Comparison of ENCODE assay signal across 12 cellular contexts in the genomic region with DNA sequence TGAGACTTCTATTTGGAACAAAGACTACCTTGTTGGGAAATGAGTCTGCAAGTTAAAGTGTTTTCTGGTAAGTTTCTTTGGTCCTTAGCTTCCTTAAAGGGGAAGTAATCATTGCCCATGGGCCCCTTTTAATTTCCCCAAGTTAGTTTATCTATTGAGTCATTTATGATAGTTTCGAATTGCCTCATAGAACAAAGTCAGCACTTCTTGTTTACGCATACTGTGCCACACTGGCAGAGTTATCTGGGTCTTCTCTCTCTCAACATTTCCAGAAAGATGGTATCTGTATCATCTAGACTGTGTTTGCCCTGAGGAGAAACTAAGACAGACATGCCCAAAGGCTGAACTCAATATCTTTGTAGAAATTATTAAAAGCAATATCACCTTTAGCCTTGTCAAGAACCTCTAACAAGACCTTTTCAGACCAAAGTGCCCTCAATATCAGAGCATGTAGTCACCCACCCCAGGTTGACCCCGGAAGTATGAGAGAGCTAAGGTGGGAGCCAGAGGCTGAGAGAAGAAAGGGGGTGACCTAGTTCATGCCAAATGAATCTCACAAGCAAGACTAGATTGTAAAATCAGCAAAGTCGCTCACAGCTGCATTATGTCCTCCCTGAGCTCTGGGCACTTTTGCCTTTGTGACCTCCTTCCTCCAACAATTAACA. TPM values are rescaled to one million over a fixed set of nuclear protein-coding genes. Genes with fewer than 3 reads are reported as not detected.
A peak's percentile ranks its signal among the peaks of the same experiment; 100 is the strongest.
DNase-seq lines count a peak whose midpoint lies in the region; ATAC-seq and TF ChIP-seq lines count a peak whose summit lies in the region.
"Had no signal": no experiment of that assay in that cellular context is flagged by ENCODE, and none has a peak within 500 bp of the region (broad histone marks: within the 10 kb centered on the region; RNA-seq: fewer than 3 reads in every experiment).

No MANE protein-coding gene starts in this region.

- H3K4me3 ChIP-seq in left lung: no peak overlapping the region
- H3K4me3 ChIP-seq in neuronal stem cell (ENCODE audit: low read length in 2 of 2): no peak overlapping the region
- H3K4me3 ChIP-seq in coronary artery: no peak overlapping the region
- H3K4me3 ChIP-seq: adrenal gland had no signal

- H3K18ac ChIP-seq in neuronal stem cell (ENCODE audit: low read length): no peak overlapping the region

- no peak overlapping the region for H3K4me2 ChIP-seq in neuronal stem cell (ENCODE audit: insufficient read depth, low read length, poor library complexity, severe bottlenecking)

- DNase-seq in left lung: no peak
- no peak for DNase-seq in neuronal stem cell (ENCODE audit: low spot score)
- no peak for DNase-seq in NCI-H2227 (lab: John Stamatoyannopoulos, UW; ENCODE audit: unreplicated experiment)
- DNase-seq in ecto neural progenitor cell (ENCODE audit: low spot score): no peak
- DNase-seq in coronary artery (ENCODE audit: low spot score): no peak
- DNase-seq: NCI-H1092 had no signal

- TF ChIP-seq CTCF in left lung (IDR thresholded peaks at IDR 0.05): no peak
- TF ChIP-seq CTCF in coronary artery (IDR thresholded peaks at IDR 0.05): no peak

- no peaks in the 10 kb centered on the region for H3K27me3 ChIP-seq in left lung
- no peaks in the 10 kb centered on the region for H3K27me3 ChIP-seq in neuronal stem cell (ENCODE audit: control insufficient read depth in 3 of 3, insufficient read depth in 3 of 3, low read depth in 1 of 3, low read length in 3 of 3)
- H3K27me3 ChIP-seq: adrenal gland had no signal

- no peak overlapping the region for H4K8ac ChIP-seq in neuronal stem cell (ENCODE audit: low read depth, low read length)

- intact Hi-C loops in left lung (cut with DNase I): no loop called here

- H3K79me1 ChIP-seq in neuronal stem cell (ENCODE audit: low read depth, low read length): no peaks in the 10 kb centered on the region

- no peak overlapping the region for H3K9ac ChIP-seq in neuronal stem cell (ENCODE audit: low read depth, low read length, poor library complexity)

- H3K36me3 ChIP-seq in left lung (no peaks in the 10 kb centered on the region), neuronal stem cell (replicated peaks in 1 of 2; ENCODE audit: control insufficient read depth in 2 of 2, insufficient read depth in 2 of 2, low read length in 2 of 2) (no peaks in the 10 kb centered on the region)
- H3K36me3 ChIP-seq: adrenal gland had no signal

- no peak overlapping the region for H2AFZ ChIP-seq in neuronal stem cell (ENCODE audit: low read length)

- no peak overlapping the region for H4K91ac ChIP-seq in neuronal stem cell (ENCODE audit: low read depth, low read length, poor library complexity)

- H3K9me3 ChIP-seq in left lung (no peaks in the 10 kb centered on the region), neuronal stem cell (replicated peaks in 1 of 2; ENCODE audit: control insufficient read depth in 2 of 2, insufficient read depth in 1 of 2, low read depth in 1 of 2, low read length in 2 of 2) (no peaks in the 10 kb centered on the region)
- H3K9me3 ChIP-seq: adrenal gland had no signal

- no CpG with 5 or more reads among the region's 4 CpGs for WGBS in neuronal stem cell (ENCODE audit: extremely low coverage in 2 of 2, insufficient read length in 2 of 2, insufficient replicate concordance in 1 of 2), 2 donors

- H3K4me1 ChIP-seq in left lung (peaks cover 0 to 22% of the 10 kb centered on the region in 2 donors), neuronal stem cell (ENCODE audit: control insufficient read depth in 2 of 2, insufficient read depth in 1 of 2, low read depth in 1 of 2, low read length in 2 of 2) (peaks cover 0 to 2% of the 10 kb centered on the region in 2 donors)
- H3K4me1 ChIP-seq: adrenal gland had no signal

- peak; percentile 93 for ATAC-seq in GM18502 (IDR thresholded peaks at IDR 0.05; ENCODE audit: poor library complexity, unreplicated experiment)
- ATAC-seq in GM21576 (IDR thresholded peaks at IDR 0.05; ENCODE audit: unreplicated experiment): peak; percentile 72
- peak; percentile 60 for ATAC-seq in HG03571 (IDR thresholded peaks at IDR 0.05; ENCODE audit: unreplicated experiment)
- ATAC-seq in left lung: peak; percentile 50

- no peak overlapping the region for H2BK5ac ChIP-seq in neuronal stem cell (ENCODE audit: low read length)

- H3K27ac ChIP-seq in left lung (peak overlapping the region in 1 of 2 donors; percentile 73), neuronal stem cell (replicated peaks; ENCODE audit: low read length) (no peak overlapping the region), coronary artery (peak overlapping the region in 1 of 2 donors; percentile 21)

- H2BK12ac ChIP-seq in neuronal stem cell (ENCODE audit: low read length): no peak overlapping the region

- H2BK120ac ChIP-seq in neuronal stem cell (ENCODE audit: low read depth, low read length): no peak overlapping the region

- no peak overlapping the region for H2BK15ac ChIP-seq in neuronal stem cell (ENCODE audit: low read length)

- H3K23ac ChIP-seq in neuronal stem cell (ENCODE audit: low read depth, low read length, poor library complexity): no peak overlapping the region

- no peak overlapping the region for H2AK5ac ChIP-seq in neuronal stem cell (ENCODE audit: low read depth, low read length)

- H3K14ac ChIP-seq in neuronal stem cell (ENCODE audit: low read length): no peak overlapping the region

- no peak overlapping the region for H3K4ac ChIP-seq in neuronal stem cell (ENCODE audit: low read length)

RNA-seq across cellular contexts. Expression of gene GPR65, which starts 40.0 kb away (rescaled TPM):
- total RNA-seq in left lung: 10 to 100 TPM in 1 of 2 donors, 1 to 10 TPM in 1; 3.1 to 11.1 TPM
- under 0.01 TPM for polyA plus RNA-seq in neuronal stem cell (2013, experiment 1 of 2)
- not detected for polyA plus RNA-seq in neuronal stem cell (2013, experiment 2 of 2)
- total RNA-seq: Daoy, H4 had no signal

RNA-seq across cellular contexts. Expression of gene GALC, which starts 51.9 kb away (rescaled TPM):
- total RNA-seq in left lung: 10 to 100 TPM; 31.0 to 48.3 TPM
- polyA plus RNA-seq in neuronal stem cell (2013, experiment 1 of 2): 21.4 TPM
- 22.5 TPM for polyA plus RNA-seq in neuronal stem cell (2013, experiment 2 of 2)
- total RNA-seq: H4 had no signal
